In genomic region chr14:28759658-28760313, GRCh38 we compare ENCODE assay signal across 1 cellular context.
TF ChIP-seq lines count a peak whose summit lies in the region.

No MANE protein-coding gene starts in this region.

TF ChIP-seq in HepG2, 621 proteins besides CTCF, POLR2A, EP300 and RAD21 (continued from another document):
- no peak for TF ChIP-seq THAP8 (CRISPR knock-in tag; IDR thresholded peaks at IDR 0.05; ENCODE audit: borderline replicate concordance)
- TF ChIP-seq HNRNPLL (IDR thresholded peaks at IDR 0.05; ENCODE audit: low read depth, low read length, poor library complexity, severe bottlenecking), result peak; percentile 25
- TF ChIP-seq ZNF749 (CRISPR knock-in tag; IDR thresholded peaks at IDR 0.05; ENCODE audit: borderline replicate concordance), result no peak
- no peak for TF ChIP-seq TOE1 (CRISPR knock-in tag; IDR thresholded peaks at IDR 0.05)
- TF ChIP-seq ZNF274 (CRISPR knock-in tag; IDR thresholded peaks at IDR 0.05), result 0 out of 2 replicates have a peak, but pooled peaks have one; percentile 40
- TF ChIP-seq TSC22D2 (CRISPR knock-in tag; IDR thresholded peaks at IDR 0.05; ENCODE audit: borderline replicate concordance), result no peak
